15 cellular contexts compared by ENCODE assay signal in genomic region chr21:35039595-35040291, GRCh38. TPM values are rescaled to one million over a fixed set of nuclear protein-coding genes. Genes with fewer than 3 reads are reported as not detected.
DNase-seq lines count a peak whose midpoint lies in the region; ATAC-seq and TF ChIP-seq lines count a peak whose summit lies in the region.
"Had no signal": no experiment of that assay in that cellular context is flagged by ENCODE, and none has a peak within 500 bp of the region (broad histone marks: within the 10 kb centered on the region; RNA-seq: fewer than 3 reads in every experiment).

No MANE protein-coding gene starts in this region.

- H3F3A ChIP-seq in Loucy (ENCODE audit: low read depth), result no peaks in the 10 kb centered on the region

- H3K27me3 Mint-ChIP-seq in activated naive CD4-positive, alpha-beta T cell treated with anti-CD3 and anti-CD28 coated beads, Interleukin-2, amount 10 ng/mL, durations not matched to agents 7 days and 5 days, result no peaks in the 10 kb centered on the region
- no peaks in the 10 kb centered on the region for H3K27me3 Mint-ChIP-seq in activated naive CD4-positive, alpha-beta T cell treated with anti-CD3 and anti-CD28 coated beads for 36 hours (ENCODE audit: low read depth)
- H3K27me3 Mint-ChIP-seq in effector memory CD8-positive, alpha-beta T cell, result no peaks in the 10 kb centered on the region
- H3K27me3 Mint-ChIP-seq in stimulated activated naive CD8-positive, alpha-beta T cell treated with anti-CD3 and anti-CD28 coated beads, Interleukin-15, Interleukin-2, amounts not matched to agents 100 ng/mL and 50 ng/mL, for 24 hours, result no peaks in the 10 kb centered on the region
- H3K27me3 Mint-ChIP-seq: naive B cell had no signal

- in situ Hi-C loops in gastrocnemius medialis (cut with MboI; ENCODE audit: low sequenced_read_pairs in 4 of 4), result loop anchor here in 3 of 4 donors (10.0 to 25.0 kb wide), 3 partner anchors 252 to 365 kb away; no protein-coding TSS in a partner anchor

- peak overlapping the region; percentile 58 for H3K27ac Mint-ChIP-seq in activated naive CD4-positive, alpha-beta T cell treated with anti-CD3 and anti-CD28 coated beads, Interleukin-2, amount 10 ng/mL, durations not matched to agents 7 days and 5 days
- no peak overlapping the region for H3K27ac Mint-ChIP-seq in activated naive CD4-positive, alpha-beta T cell treated with anti-CD3 and anti-CD28 coated beads for 36 hours
- peak overlapping the region; percentile 97 to 98 for H3K27ac Mint-ChIP-seq in effector memory CD8-positive, alpha-beta T cell
- H3K27ac Mint-ChIP-seq in stimulated activated naive CD8-positive, alpha-beta T cell treated with anti-CD3 and anti-CD28 coated beads, Interleukin-15, Interleukin-2, amounts not matched to agents 100 ng/mL and 50 ng/mL, for 24 hours, result no peak overlapping the region

- H3K4me1 ChIP-seq in Loucy (ENCODE audit: insufficient read depth, low read length, poor library complexity, severe bottlenecking) (peaks cover 96% of the 10 kb centered on the region), gastrocnemius medialis (no peaks in the 10 kb centered on the region)
- H3K4me1 ChIP-seq: prostate gland, SJCRH30, vagina had no signal

- H3K36me3 ChIP-seq in Loucy (ENCODE audit: insufficient read depth, low read length), result peaks cover 55% of the 10 kb centered on the region
- H3K36me3 ChIP-seq in gastrocnemius medialis, result peaks cover 0 to 4% of the 10 kb centered on the region in 2 donors
- H3K36me3 ChIP-seq: prostate gland, vagina had no signal

- no peak overlapping the region for H3K27ac ChIP-seq in gastrocnemius medialis
- H3K27ac ChIP-seq: prostate gland, SJCRH30, vagina had no signal

- no peaks in the 10 kb centered on the region for H3K9me3 ChIP-seq in Loucy (ENCODE audit: insufficient read depth, low read depth, low read length)
- H3K9me3 ChIP-seq in gastrocnemius medialis, result no peaks in the 10 kb centered on the region
- H3K9me3 ChIP-seq: prostate gland, SJCRH30, vagina had no signal

- H3K9me3 Mint-ChIP-seq in activated naive CD4-positive, alpha-beta T cell treated with anti-CD3 and anti-CD28 coated beads, Interleukin-2, amount 10 ng/mL, durations not matched to agents 7 days and 5 days, result no peaks in the 10 kb centered on the region
- no peaks in the 10 kb centered on the region for H3K9me3 Mint-ChIP-seq in activated naive CD4-positive, alpha-beta T cell treated with anti-CD3 and anti-CD28 coated beads for 36 hours
- no peaks in the 10 kb centered on the region for H3K9me3 Mint-ChIP-seq in effector memory CD8-positive, alpha-beta T cell
- no peaks in the 10 kb centered on the region for H3K9me3 Mint-ChIP-seq in stimulated activated naive CD8-positive, alpha-beta T cell treated with anti-CD3 and anti-CD28 coated beads, Interleukin-15, Interleukin-2, amounts not matched to agents 100 ng/mL and 50 ng/mL, for 24 hours
- H3K9me3 Mint-ChIP-seq: naive B cell had no signal

- CTCF ChIA-PET in activated naive CD4-positive, alpha-beta T cell treated with anti-CD3 and anti-CD28 coated beads, Interleukin-2, amount 10 ng/mL, durations not matched to agents 7 days and 5 days (lab: Charles Lee), result interaction anchor here (1.2 kb wide), 2 partner anchors 13 to 103 kb away, joined by 3 read pairs; no protein-coding TSS in a partner anchor
- CTCF ChIA-PET in activated naive CD4-positive, alpha-beta T cell treated with anti-CD3 and anti-CD28 coated beads for 36 hours (lab: Charles Lee), result interaction anchor here (0.8 to 1.3 kb wide), 3 partner anchors 13 to 360 kb away, joined by 3 to 4 read pairs (median 3); no protein-coding TSS in a partner anchor

- H3K79me2 ChIP-seq in Loucy (ENCODE audit: insufficient read depth, low read length), result peaks cover 100% of the 10 kb centered on the region

- H3K36me3 Mint-ChIP-seq in activated naive CD4-positive, alpha-beta T cell treated with anti-CD3 and anti-CD28 coated beads, Interleukin-2, amount 10 ng/mL, durations not matched to agents 7 days and 5 days, result peaks cover 69% of the 10 kb centered on the region
- H3K36me3 Mint-ChIP-seq in activated naive CD4-positive, alpha-beta T cell treated with anti-CD3 and anti-CD28 coated beads for 36 hours (ENCODE audit: low read depth), result peaks cover 19% of the 10 kb centered on the region
- H3K36me3 Mint-ChIP-seq in effector memory CD8-positive, alpha-beta T cell (ENCODE audit: insufficient read depth), result peaks cover 47% of the 10 kb centered on the region
- H3K36me3 Mint-ChIP-seq in stimulated activated naive CD8-positive, alpha-beta T cell treated with anti-CD3 and anti-CD28 coated beads, Interleukin-15, Interleukin-2, amounts not matched to agents 100 ng/mL and 50 ng/mL, for 24 hours (ENCODE audit: low read depth), result peaks cover 14% of the 10 kb centered on the region

- peaks cover 95% of the 10 kb centered on the region for H3K4me1 Mint-ChIP-seq in activated naive CD4-positive, alpha-beta T cell treated with anti-CD3 and anti-CD28 coated beads, Interleukin-2, amount 10 ng/mL, durations not matched to agents 7 days and 5 days
- peaks cover 96% of the 10 kb centered on the region for H3K4me1 Mint-ChIP-seq in activated naive CD4-positive, alpha-beta T cell treated with anti-CD3 and anti-CD28 coated beads for 36 hours (ENCODE audit: low read depth)
- peaks cover 79 to 90% of the 10 kb centered on the region in 2 donors for H3K4me1 Mint-ChIP-seq in effector memory CD8-positive, alpha-beta T cell (ENCODE audit: low read depth in 2 of 2)
- peaks cover 99% of the 10 kb centered on the region for H3K4me1 Mint-ChIP-seq in stimulated activated naive CD8-positive, alpha-beta T cell treated with anti-CD3 and anti-CD28 coated beads, Interleukin-15, Interleukin-2, amounts not matched to agents 100 ng/mL and 50 ng/mL, for 24 hours (ENCODE audit: low read depth)

- no peak for DNase-seq in activated naive CD4-positive, alpha-beta T cell treated with anti-CD3 and anti-CD28 coated beads, Interleukin-2, amount 10 ng/mL, durations not matched to agents 7 days and 5 days
- DNase-seq in activated naive CD4-positive, alpha-beta T cell treated with anti-CD3 and anti-CD28 coated beads for 36 hours, result no peak
- no peak for DNase-seq in effector memory CD8-positive, alpha-beta T cell
- DNase-seq in gastrocnemius medialis, result no peak
- no peak for DNase-seq in NCI-H2081 (lab: John Stamatoyannopoulos, UW)
- no peak for DNase-seq in stimulated activated CD4-positive, alpha-beta T cell treated with anti-CD3 and anti-CD28 coated beads, Interleukin-1b, Interleukin-23, amount 100 ng/mL, for 48 hours
- DNase-seq: activated effector memory CD4-positive, alpha-beta T cell treated with Interleukin-2 at 50 U/mL for 16 hours; naive B cell; NCI-H187; SJCRH30; T1000 had no signal

- H3K9me2 ChIP-seq in Loucy (replicated peaks; ENCODE audit: low read depth, low read length), result no peaks in the 10 kb centered on the region

- H3K27me3 ChIP-seq in Loucy (ENCODE audit: insufficient read depth, low read length, poor library complexity, severe bottlenecking) (no peaks in the 10 kb centered on the region), gastrocnemius medialis (no peaks in the 10 kb centered on the region)
- H3K27me3 ChIP-seq: SJCRH30, vagina had no signal

- peak overlapping the region; percentile 97 for H3K9ac ChIP-seq in Loucy (ENCODE audit: low read depth, low read length, poor library complexity, severe bottlenecking)

- TF ChIP-seq POLR2A in gastrocnemius medialis (IDR thresholded peaks at IDR 0.05), result no peak

- H2AFZ ChIP-seq in Loucy (ENCODE audit: low read length), result no peak overlapping the region

- H3K4me3 Mint-ChIP-seq in activated naive CD4-positive, alpha-beta T cell treated with anti-CD3 and anti-CD28 coated beads, Interleukin-2, amount 10 ng/mL, durations not matched to agents 7 days and 5 days, result no peak overlapping the region
- no peak overlapping the region for H3K4me3 Mint-ChIP-seq in activated naive CD4-positive, alpha-beta T cell treated with anti-CD3 and anti-CD28 coated beads for 36 hours
- peak overlapping the region; percentile 92 to 97 for H3K4me3 Mint-ChIP-seq in effector memory CD8-positive, alpha-beta T cell
- H3K4me3 Mint-ChIP-seq in stimulated activated naive CD8-positive, alpha-beta T cell treated with anti-CD3 and anti-CD28 coated beads, Interleukin-15, Interleukin-2, amounts not matched to agents 100 ng/mL and 50 ng/mL, for 24 hours, result peak overlapping the region; percentile 9

- H3K4me3 ChIP-seq in Loucy (ENCODE audit: low read length, poor library complexity, severe bottlenecking), result peak overlapping the region; percentile 90
- no peak overlapping the region for H3K4me3 ChIP-seq in gastrocnemius medialis
- H3K4me3 ChIP-seq: prostate gland, SJCRH30, vagina had no signal

- intact Hi-C loops in activated naive CD4-positive, alpha-beta T cell treated with anti-CD3 and anti-CD28 coated beads for 36 hours (cut with micrococcal nuclease), result no loop called here
- intact Hi-C loops in gastrocnemius medialis (cut with DNase I; ENCODE audit: low total_unique reads), result no loop called here

- TF ChIP-seq CTCF in Loucy (conservative IDR thresholded peaks at IDR 0.05; ENCODE audit: low read length), result no peak
- no peak for TF ChIP-seq CTCF in gastrocnemius medialis (IDR thresholded peaks at IDR 0.05 in 4 of 5, conservative IDR thresholded peaks at IDR 0.05 in 1 of 5)

- peak overlapping the region; percentile 95 for H3K4me2 ChIP-seq in Loucy (ENCODE audit: low read depth, low read length, poor library complexity, severe bottlenecking)

- ATAC-seq in effector memory CD8-positive, alpha-beta T cell (replicated peaks), result no peak
- no peak for ATAC-seq in gastrocnemius medialis

- H4K20me1 ChIP-seq in Loucy (ENCODE audit: insufficient read depth, low read length, poor library complexity, severe bottlenecking), result peaks cover 85% of the 10 kb centered on the region

RNA-seq across cellular contexts. Expression of gene RUNX1, which starts 9.4 kb away (rescaled TPM):
- 10 to 100 TPM; 36.9 to 41.0 TPM for total RNA-seq in activated naive CD4-positive, alpha-beta T cell treated with anti-CD3 and anti-CD28 coated beads for 36 hours
- total RNA-seq in gastrocnemius medialis, result 10 to 100 TPM in 2 of 4 donors, 1 to 10 TPM in 2; 8.0 to 20.9 (median 10.6) TPM

Comparison
In these comparisons a context has a peak if more than half of its experiments do, and no peak if none do; other contexts are left out.
1. H3K27ac Mint-ChIP-seq: peak in activated naive CD4-positive, alpha-beta T cell treated with anti-CD3 and anti-CD28 coated beads, Interleukin-2, amount 10 ng/mL, durations not matched to agents 7 days and 5 days (single experiment) and effector memory CD8-positive, alpha-beta T cell (2 of 2); none in activated naive CD4-positive, alpha-beta T cell treated with anti-CD3 and anti-CD28 coated beads for 36 hours (single experiment) and stimulated activated naive CD8-positive, alpha-beta T cell treated with anti-CD3 and anti-CD28 coated beads, Interleukin-15, Interleukin-2, amounts not matched to agents 100 ng/mL and 50 ng/mL, for 24 hours (single experiment).
2. H3K4me3 Mint-ChIP-seq: peak in effector memory CD8-positive, alpha-beta T cell (2 of 2) and stimulated activated naive CD8-positive, alpha-beta T cell treated with anti-CD3 and anti-CD28 coated beads, Interleukin-15, Interleukin-2, amounts not matched to agents 100 ng/mL and 50 ng/mL, for 24 hours (single experiment); none in activated naive CD4-positive, alpha-beta T cell treated with anti-CD3 and anti-CD28 coated beads, Interleukin-2, amount 10 ng/mL, durations not matched to agents 7 days and 5 days (single experiment) and activated naive CD4-positive, alpha-beta T cell treated with anti-CD3 and anti-CD28 coated beads for 36 hours (single experiment).